ENCODE assay signal across 8 cellular contexts in the genomic region with DNA sequence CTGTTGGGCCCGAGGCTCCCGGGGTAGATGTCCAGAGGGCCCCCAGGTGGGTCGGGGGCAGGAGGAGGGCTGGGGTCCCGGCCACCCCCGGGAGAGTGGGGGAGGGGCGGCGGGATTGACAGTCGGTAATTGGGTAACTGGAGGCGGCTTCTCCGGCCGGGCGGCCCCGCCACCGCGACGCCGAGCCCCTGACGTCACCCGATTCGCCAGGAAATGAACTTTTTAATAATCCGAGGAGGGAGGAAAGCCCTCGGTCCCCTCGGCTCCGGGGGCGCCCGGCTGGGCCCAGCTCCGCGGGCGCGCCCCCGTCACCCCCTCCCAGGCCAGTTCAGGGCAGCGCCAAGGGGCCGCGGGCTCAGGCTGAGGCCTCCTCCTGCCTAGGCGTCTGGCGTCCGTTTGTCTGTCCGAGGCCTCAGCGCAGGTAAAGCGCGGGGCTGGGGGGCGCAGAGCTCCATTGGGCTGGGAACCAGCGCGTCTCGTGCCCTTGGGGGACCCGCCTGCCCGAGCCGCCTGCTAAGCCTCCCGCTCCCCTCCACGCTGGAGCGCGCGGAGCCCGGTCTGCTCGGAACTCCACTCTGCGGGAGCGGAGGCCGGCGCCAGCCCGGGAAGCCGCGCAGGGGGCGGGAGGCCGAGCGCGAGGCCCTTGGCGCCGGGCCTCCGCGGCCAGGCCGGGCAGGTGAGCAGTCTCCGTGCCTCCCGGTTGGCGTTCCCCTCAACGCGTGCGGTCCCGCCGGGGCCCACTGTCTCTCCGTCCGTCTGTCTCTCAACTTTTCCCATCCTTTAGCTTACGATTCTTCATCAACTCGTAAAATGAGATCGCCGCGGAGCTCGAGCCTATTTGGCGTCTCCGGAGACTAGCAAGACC. TPM values are rescaled to one million over a fixed set of nuclear protein-coding genes. Genes with fewer than 3 reads are reported as not detected.
DNase-seq lines count a peak whose midpoint lies in the region; ATAC-seq and TF ChIP-seq lines count a peak whose summit lies in the region.

No MANE protein-coding gene starts in this region.

- peak overlapping the region; percentile 80 for H3K27ac Mint-ChIP-seq in type B pancreatic cell

- peak overlapping the region; percentile 93 for H3K4me3 Mint-ChIP-seq in type B pancreatic cell

- peaks cover 3% of the 10 kb centered on the region for H3K4me1 Mint-ChIP-seq in type B pancreatic cell (ENCODE audit: unreplicated experiment)

- H3K27me3 ChIP-seq in BE2C: no peaks in the 10 kb centered on the region

- no peaks in the 10 kb centered on the region for H3K9me3 ChIP-seq in BE2C

- TF ChIP-seq CTCF in BE2C (IDR thresholded peaks at IDR 0.05; ENCODE audit: low read depth, low read length) (no peak), HFF-Myc (IDR thresholded peaks at IDR 0.05; ENCODE audit: low read depth, low read length, missing control alignments) (no peak), coronary artery (IDR thresholded peaks at IDR 0.05) (no peak), type B pancreatic cell (conservative IDR thresholded peaks at IDR 0.05) (no peak)

- DNase-seq in BE2C (peak; percentile 86), HFF-Myc (ENCODE audit: extremely low read depth, low read depth) (no peak), SK-N-DZ (ENCODE audit: low spot score) (peak; percentile 78), coronary artery (ENCODE audit: low spot score) (no peak), lung microvascular endothelial cell (ENCODE audit: low read depth in 2 of 2) (peak; percentile 74 to 87), type B pancreatic cell (ENCODE audit: extremely low spot score, unreplicated experiment) (no peak)

- H3K36me3 ChIP-seq in BE2C: peaks cover 87% of the 10 kb centered on the region

- peaks cover 6% of the 10 kb centered on the region for H3K36me3 Mint-ChIP-seq in type B pancreatic cell

- H3K4me3 ChIP-seq in BE2C (ENCODE audit: low read depth, low read length): peak overlapping the region; percentile 77
- H3K4me3 ChIP-seq in HFF-Myc (replicated peaks; ENCODE audit: low read depth, low read length): peak overlapping the region; percentile 94
- H3K4me3 ChIP-seq in coronary artery: peak overlapping the region; percentile 86

- peaks cover 74% of the 10 kb centered on the region for H3K27me3 Mint-ChIP-seq in type B pancreatic cell

- ATAC-seq in GM18520 (IDR thresholded peaks at IDR 0.05; ENCODE audit: unreplicated experiment) (no peak), HG03342 (IDR thresholded peaks at IDR 0.05; ENCODE audit: unreplicated experiment) (no peak)

- H3K4me1 ChIP-seq in BE2C: peaks cover 7% of the 10 kb centered on the region

- H3K27ac ChIP-seq in coronary artery: peak overlapping the region; percentile 68 to 79

- no peaks in the 10 kb centered on the region for H3K9me3 Mint-ChIP-seq in type B pancreatic cell

RNA-seq across cellular contexts. Expression of a gene that starts 3.8 kb away (rescaled TPM):
- polyA plus RNA-seq in BE2C (2012; ENCODE audit: insufficient read depth, insufficient read length, low read depth): 791 TPM
- 116 and 129 TPM in 2 replicates for polyA plus RNA-seq in SK-N-DZ (2014; cell fraction: cytosol; rRNA removed)
- 130 and 136 TPM in 2 replicates for polyA plus RNA-seq in SK-N-DZ (2014; cell fraction: nucleus; rRNA removed)
- total RNA-seq in lung microvascular endothelial cell (7.8 and 11.3 TPM in 2 replicates), type B pancreatic cell (ENCODE audit: low replicate concordance) (14.1 and 23.9 TPM in 2 replicates)

RNA-seq across cellular contexts. Expression of a gene that starts 22.5 kb away (rescaled TPM):
- polyA plus RNA-seq in BE2C (2012; ENCODE audit: insufficient read depth, insufficient read length, low read depth): 0.12 TPM
- polyA plus RNA-seq in SK-N-DZ (2014; cell fraction: cytosol; rRNA removed): not detected in 2 replicates
- polyA plus RNA-seq in SK-N-DZ (2014; cell fraction: nucleus; rRNA removed): not detected in 2 replicates
- total RNA-seq in lung microvascular endothelial cell: not detected in 2 replicates
- total RNA-seq in type B pancreatic cell (ENCODE audit: low replicate concordance): not detected in 2 replicates

Comparison
In these comparisons a context has a peak if more than half of its experiments do, and no peak if none do; other contexts are left out.
1. DNase-seq: peak in BE2C (single experiment), SK-N-DZ (single experiment) and lung microvascular endothelial cell (2 of 2); none in HFF-Myc (single experiment), coronary artery (single experiment) and type B pancreatic cell (single experiment).
2. Peak in every context shown above with its lines, with median percentiles within 50 percentile points of each other: H3K4me3 ChIP-seq.